22 cellular contexts compared by ENCODE assay signal in genomic region chrX:138872537-138872936, GRCh38.
"Had no signal": no experiment of that assay in that cellular context is flagged by ENCODE, and none has a peak within 500 bp of the region (broad histone marks: within the 10 kb centered on the region; RNA-seq: fewer than 3 reads in every experiment).

No MANE protein-coding gene starts in this region.

- FAIRE-seq: RCC 7860 had no signal

- H3K27ac ChIP-seq: KMS-11 had no signal

- H3K36me3 Mint-ChIP-seq: activated CD8-positive, alpha-beta memory T cell treated with anti-CD3 and anti-CD28 coated beads, Interleukin-2, amount 10 ng/mL, durations not matched to agents 7 days and 5 days; activated naive CD4-positive, alpha-beta T cell treated with anti-CD3 and anti-CD28 coated beads, Interleukin-2, amount 50 U/mL, for 24 hours had no signal

- H3K27ac Mint-ChIP-seq: activated B cell treated with CpG ODN at 0.5 μM for 24 hours; activated CD4-positive, alpha-beta T cell treated with anti-CD3 and anti-CD28 coated beads, Interleukin-2, amount 10 ng/mL, durations not matched to agents 24 days and 14 days; activated CD8-positive, alpha-beta memory T cell treated with anti-CD3 and anti-CD28 coated beads, Interleukin-2, amount 10 ng/mL, durations not matched to agents 7 days and 5 days; activated naive CD4-positive, alpha-beta T cell treated with anti-CD3 and anti-CD28 coated beads, Interleukin-2, amount 50 U/mL, for 24 hours; activated T-cell treated with anti-CD3 and anti-CD28 coated beads, Interleukin-2, amount 50 U/mL, for 24 hours; activated T-helper 1 cell treated with anti-CD3 and anti-CD28 coated beads, Interleukin-12 subunit alpha, Interleukin-12 subunit beta, Interleukin-2, Interleukin-4 antibody, amounts not matched to agents 30 ng/mL and 10 ng/mL and 1 ng/mL, durations not matched to agents 14 hours and 24 hours and 36 hours; T-helper 1 cell treated with Interleukin-12 subunit alpha and Interleukin-12 subunit beta and Interleukin-4 antibody, amounts not matched to agents 30 μg/mL and 1 μg/mL, for 36 hours had no signal

- H3K27me3 ChIP-seq: MG63 had no signal

- H3K27me3 Mint-ChIP-seq: activated B cell treated with CpG ODN at 0.5 μM for 24 hours; activated CD4-positive, alpha-beta T cell treated with anti-CD3 and anti-CD28 coated beads, Interleukin-2, amount 10 ng/mL, durations not matched to agents 24 days and 14 days; activated CD8-positive, alpha-beta memory T cell treated with anti-CD3 and anti-CD28 coated beads, Interleukin-2, amount 10 ng/mL, durations not matched to agents 7 days and 5 days had no signal

- H3K4me1 Mint-ChIP-seq: activated B cell treated with CpG ODN at 0.5 μM for 24 hours; activated CD4-positive, alpha-beta T cell treated with anti-CD3 and anti-CD28 coated beads, Interleukin-2, amount 10 ng/mL, durations not matched to agents 24 days and 14 days; activated CD8-positive, alpha-beta memory T cell treated with anti-CD3 and anti-CD28 coated beads, Interleukin-2, amount 10 ng/mL, durations not matched to agents 7 days and 5 days; activated naive CD4-positive, alpha-beta T cell treated with anti-CD3 and anti-CD28 coated beads, Interleukin-2, amount 50 U/mL, for 24 hours had no signal

- H3K4me3 Mint-ChIP-seq: activated B cell treated with CpG ODN at 0.5 μM for 24 hours; activated CD4-positive, alpha-beta T cell treated with anti-CD3 and anti-CD28 coated beads, Interleukin-2, amount 10 ng/mL, durations not matched to agents 24 days and 14 days; activated CD8-positive, alpha-beta memory T cell treated with anti-CD3 and anti-CD28 coated beads, Interleukin-2, amount 10 ng/mL, durations not matched to agents 7 days and 5 days; activated naive CD4-positive, alpha-beta T cell treated with anti-CD3 and anti-CD28 coated beads, Interleukin-2, amount 50 U/mL, for 24 hours; activated T-cell treated with anti-CD3 and anti-CD28 coated beads, Interleukin-2, amount 50 U/mL, for 24 hours; activated T-helper 1 cell treated with anti-CD3 and anti-CD28 coated beads, Interleukin-12 subunit alpha, Interleukin-12 subunit beta, Interleukin-2, Interleukin-4 antibody, amounts not matched to agents 30 ng/mL and 10 ng/mL and 1 ng/mL, durations not matched to agents 14 hours and 24 hours and 36 hours; T-helper 1 cell treated with Interleukin-12 subunit alpha and Interleukin-12 subunit beta and Interleukin-4 antibody, amounts not matched to agents 30 μg/mL and 1 μg/mL, for 36 hours had no signal

- H3K9me3 ChIP-seq: MG63 had no signal

- H3K4me2 ChIP-seq: KMS-11 had no signal

- H3K9ac ChIP-seq: KMS-11 had no signal

- H3K4me3 ChIP-seq: MG63 had no signal

- ATAC-seq: activated CD8-positive, alpha-beta memory T cell treated with anti-CD3 and anti-CD28 coated beads, Interleukin-2, amount 10 ng/mL, durations not matched to agents 7 days and 5 days had no signal

- DNase-seq: activated B cell treated with CpG ODN at 0.5 μM for 24 hours; activated CD4-positive, alpha-beta T cell treated with anti-CD3 and anti-CD28 coated beads for 1 hour; activated CD4-positive, alpha-beta T cell treated with anti-CD3 and anti-CD28 coated beads, Interleukin-2, amount 10 ng/mL, durations not matched to agents 24 days and 14 days; activated CD4-positive, alpha-beta T cell treated with anti-CD3 and anti-CD28 coated beads, Interleukin-2, amount 50 U/mL, for 48 hours; activated CD8-positive, alpha-beta memory T cell treated with anti-CD3 and anti-CD28 coated beads, Interleukin-2, amount 10 ng/mL, durations not matched to agents 7 days and 5 days; activated effector memory CD4-positive, alpha-beta T cell treated with Interleukin-2 at 50 U/mL for 16 hours; activated naive CD4-positive, alpha-beta T cell; activated T-cell treated with anti-CD3 and anti-CD28 coated beads, Interleukin-2, amount 50 U/mL, for 24 hours; aorta; MG63; NCI-H1105 treated with DMSO at 0.1 percent for 48 hours; NCI-H1436 treated with DMSO at 0.1 percent for 48 hours; NCI-H187; NCI-H2081; NCI-H446; NCI-H524; SHP77 treated with DMSO at 0.1 percent for 48 hours had no signal

- H3K9me3 Mint-ChIP-seq: activated B cell treated with CpG ODN at 0.5 μM for 24 hours; activated naive CD4-positive, alpha-beta T cell treated with anti-CD3 and anti-CD28 coated beads, Interleukin-2, amount 50 U/mL, for 24 hours; activated T-cell treated with anti-CD3 and anti-CD28 coated beads, Interleukin-2, amount 50 U/mL, for 24 hours; activated T-helper 1 cell treated with anti-CD3 and anti-CD28 coated beads, Interleukin-12 subunit alpha, Interleukin-12 subunit beta, Interleukin-2, Interleukin-4 antibody, amounts not matched to agents 30 ng/mL and 10 ng/mL and 1 ng/mL, durations not matched to agents 14 hours and 24 hours and 36 hours had no signal

- H3K36me3 ChIP-seq: MG63 had no signal
